In genomic region chr17:15782809-15783208, GRCh38 we compare ENCODE assay signal across 9 cellular contexts. TPM values are rescaled to one million over a fixed set of nuclear protein-coding genes. Genes with fewer than 3 reads are reported as not detected.
DNase-seq lines count a peak whose midpoint lies in the region; ATAC-seq and TF ChIP-seq lines count a peak whose summit lies in the region.
"Had no signal": no experiment of that assay in that cellular context is flagged by ENCODE, and none has a peak within 500 bp of the region (broad histone marks: within the 10 kb centered on the region; RNA-seq: fewer than 3 reads in every experiment).

No MANE protein-coding gene starts in this region.

- H3K9ac ChIP-seq in skeletal muscle satellite cell (ENCODE audit: low read depth, low read length) = peak overlapping the region; percentile 25

- H3K9me3 ChIP-seq in ascending aorta (no peaks in the 10 kb centered on the region), right atrium auricular region (no peaks in the 10 kb centered on the region), skeletal muscle satellite cell (replicated peaks; ENCODE audit: low read length) (no peaks in the 10 kb centered on the region)

- in situ Hi-C loops in G401 (cut with HindIII; ENCODE audit: low sequenced_read_pairs) = no loop called here

- H3K27ac ChIP-seq in ascending aorta (peak overlapping the region; percentile 28 to 62), right atrium auricular region (peak overlapping the region; percentile 73)

- intact Hi-C loops in ascending aorta (cut with DNase I) = no loop called here

- H3K4me1 ChIP-seq in ascending aorta (peaks cover 0 to 7% of the 10 kb centered on the region in 2 donors), right atrium auricular region (peaks cover 0 to 17% of the 10 kb centered on the region in 2 donors), skeletal muscle satellite cell (ENCODE audit: control insufficient read depth, insufficient read depth, low read length) (no peaks in the 10 kb centered on the region)

- peak overlapping the region; percentile 74 for H3K4me2 ChIP-seq in skeletal muscle satellite cell (ENCODE audit: low read length)

- H3K4me3 ChIP-seq in ascending aorta = peak overlapping the region; percentile 34 to 58
- peak overlapping the region; percentile 42 to 58 for H3K4me3 ChIP-seq in right atrium auricular region
- peak overlapping the region; percentile 64 for H3K4me3 ChIP-seq in skeletal muscle satellite cell (ENCODE audit: low read length)
- H3K4me3 ChIP-seq: GM12878 had no signal

- no peak for ATAC-seq in HG02840 (IDR thresholded peaks at IDR 0.05; ENCODE audit: low FRiP score, unreplicated experiment)
- ATAC-seq: GM12878 had no signal

- H3K36me3 ChIP-seq in ascending aorta = no peaks in the 10 kb centered on the region
- no peaks in the 10 kb centered on the region for H3K36me3 ChIP-seq in right atrium auricular region
- H3K36me3 ChIP-seq in skeletal muscle satellite cell (ENCODE audit: insufficient read depth, low read length) = no peaks in the 10 kb centered on the region

- peak in 1 of 3 experiments; percentile 19 for TF ChIP-seq CTCF in ascending aorta (IDR thresholded peaks at IDR 0.05)
- peak in 1 of 2 donors; percentile 49 for TF ChIP-seq CTCF in right atrium auricular region (IDR thresholded peaks at IDR 0.05)

- peak; percentile 37 for DNase-seq in G401 (ENCODE audit: low spot score)
- no peak for DNase-seq in ascending aorta (ENCODE audit: low spot score in 2 of 2)
- no peak for DNase-seq in right atrium auricular region (ENCODE audit: low spot score)
- no peak for DNase-seq in NCI-H1694 (lab: John Stamatoyannopoulos, UW)
- DNase-seq in NCI-H2081 (lab: John Stamatoyannopoulos, UW) = no peak
- no peak for DNase-seq in GF-D8 (lab: John Stamatoyannopoulos, UW)

- H3K27me3 ChIP-seq in ascending aorta = no peaks in the 10 kb centered on the region
- H3K27me3 ChIP-seq in right atrium auricular region = no peaks in the 10 kb centered on the region
- peaks cover 8% of the 10 kb centered on the region for H3K27me3 ChIP-seq in skeletal muscle satellite cell (ENCODE audit: control insufficient read depth, insufficient read depth, low read length)

RNA-seq across cellular contexts. Expression of gene TBC1D26, which starts 50.7 kb away (rescaled TPM):
- 0.61 TPM in 1 of 2 replicates, not detected in the other for total RNA-seq in G401 (2014; rRNA removed; shearing (Covaris generic))
- total RNA-seq in ascending aorta (not detected), right atrium auricular region (not detected)
- total RNA-seq in skeletal muscle satellite cell (2012; rRNA removed) = not detected in 2 replicates
- total RNA-seq: GM12878 had no signal
